In the genomic region with DNA sequence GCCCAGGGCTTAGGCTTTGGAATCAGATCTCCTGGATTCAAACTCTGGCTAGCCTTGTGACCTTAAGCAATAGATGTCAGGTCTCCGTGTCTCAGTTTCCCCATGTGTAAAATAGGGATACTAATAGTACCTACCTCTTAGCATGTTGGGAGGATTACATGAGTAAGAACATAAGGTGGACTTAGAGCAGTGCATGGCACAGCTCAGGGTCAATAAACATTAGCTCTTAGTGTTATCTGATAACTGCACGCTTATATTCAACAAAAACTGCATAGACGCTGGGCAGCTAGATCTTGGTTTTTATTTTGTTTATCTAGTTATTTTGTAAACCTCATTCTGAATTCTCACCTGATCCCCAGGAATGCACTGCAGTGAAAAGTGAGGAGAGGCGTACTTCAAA, we compare ENCODE assay signal across 1 cellular context.
TF ChIP-seq lines count a peak whose summit lies in the region.

No MANE protein-coding gene starts in this region.

TF ChIP-seq in HepG2, 621 proteins besides CTCF, POLR2A, EP300 and RAD21:
- TF ChIP-seq, protein P1, sequence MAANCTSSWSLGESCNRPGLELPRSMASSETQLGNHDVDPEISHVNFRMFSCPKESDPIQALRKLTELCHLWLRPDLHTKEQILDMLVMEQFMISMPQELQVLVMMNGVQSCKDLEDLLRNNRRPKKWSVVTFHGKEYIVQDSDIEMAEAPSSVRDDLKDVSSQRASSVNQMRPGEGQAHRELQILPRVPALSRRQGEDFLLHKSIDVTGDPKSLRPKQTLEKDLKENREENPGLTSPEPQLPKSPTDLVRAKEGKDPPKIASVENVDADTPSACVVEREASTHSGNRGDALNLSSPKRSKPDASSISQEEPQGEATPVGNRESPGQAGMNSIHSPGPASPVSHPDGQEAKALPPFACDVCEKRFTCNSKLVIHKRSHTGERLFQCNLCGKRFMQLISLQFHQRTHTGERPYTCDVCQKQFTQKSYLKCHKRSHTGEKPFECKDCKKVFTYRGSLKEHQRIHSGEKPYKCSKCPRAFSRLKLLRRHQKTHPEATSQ (CRISPR knock-in tag; IDR thresholded peaks at IDR 0.05; ENCODE audit: borderline replicate concordance) = no peak
- TF ChIP-seq ZSCAN29 (CRISPR knock-in tag; conservative IDR thresholded peaks at IDR 0.05) = 0 out of 2 replicates have a peak, but pooled peaks have one; percentile 50
